Comparison of ENCODE assay signal across 25 cellular contexts in genomic region chr1:119387858-119388257, GRCh38. TPM values are rescaled to one million over a fixed set of nuclear protein-coding genes. Genes with fewer than 3 reads are reported as not detected.
DNase-seq lines count a peak whose midpoint lies in the region; ATAC-seq and TF ChIP-seq lines count a peak whose summit lies in the region.
"Had no signal": no experiment of that assay in that cellular context is flagged by ENCODE, and none has a peak within 500 bp of the region (broad histone marks: within the 10 kb centered on the region; RNA-seq: fewer than 3 reads in every experiment).

No MANE protein-coding gene starts in this region.

- peaks cover 2% of the 10 kb centered on the region for H3K27me3 Mint-ChIP-seq in neural progenitor cell (ENCODE audit: insufficient read depth, low read depth)

- intact Hi-C loops in PC-9 (cut with micrococcal nuclease; ENCODE audit: unreplicated experiment), result no loop called here

- H3K36me3 Mint-ChIP-seq in neural progenitor cell, result no peaks in the 10 kb centered on the region
- H3K36me3 Mint-ChIP-seq: IgD-negative memory B cell had no signal

- H3K27ac ChIP-seq in PC-9 (no peak overlapping the region), neural progenitor cell (no peak overlapping the region), Karpas-422 (ENCODE audit: low read length) (no peak overlapping the region)
- H3K27ac ChIP-seq: A549 had no signal

- CTCF ChIA-PET in PC-9 (lab: Charles Lee), result no interaction called here

- H4K20me1 ChIP-seq in PC-9 (ENCODE audit: insufficient read depth) (no peaks in the 10 kb centered on the region), neural progenitor cell (ENCODE audit: low read depth) (no peaks in the 10 kb centered on the region), Karpas-422 (ENCODE audit: insufficient read depth, low read depth, low read length) (no peaks in the 10 kb centered on the region)

- no peaks in the 10 kb centered on the region for H3K9me3 Mint-ChIP-seq in neural progenitor cell
- H3K9me3 Mint-ChIP-seq: IgD-negative memory B cell had no signal

- H3K4me1 ChIP-seq in PC-9 (replicated peaks; ENCODE audit: insufficient read depth) (peaks cover 19% of the 10 kb centered on the region), neural progenitor cell (peaks cover 10% of the 10 kb centered on the region), Karpas-422 (ENCODE audit: low read length) (no peaks in the 10 kb centered on the region)
- H3K4me1 ChIP-seq: A549 had no signal

- H2AFZ ChIP-seq in PC-9, result no peak overlapping the region
- H2AFZ ChIP-seq in neural progenitor cell (replicated peaks), result no peak overlapping the region
- H2AFZ ChIP-seq in Karpas-422 (ENCODE audit: low read length), result no peak overlapping the region

- H3K36me3 ChIP-seq in PC-9 (ENCODE audit: low read depth) (no peaks in the 10 kb centered on the region), neural progenitor cell (no peaks in the 10 kb centered on the region), Karpas-422 (ENCODE audit: insufficient read depth, low read length) (no peaks in the 10 kb centered on the region)

- peaks cover 9% of the 10 kb centered on the region for H3F3A ChIP-seq in PC-9 (ENCODE audit: insufficient read depth, low read depth)
- H3F3A ChIP-seq in neural progenitor cell (ENCODE audit: low read depth), result peaks cover 3% of the 10 kb centered on the region

- H3K27me3 ChIP-seq in PC-9 (ENCODE audit: insufficient read depth, low read depth) (peaks cover 11% of the 10 kb centered on the region; the same call in 1 of the 2 replicates), neural progenitor cell (no peaks in the 10 kb centered on the region), Karpas-422 (ENCODE audit: low read length) (no peaks in the 10 kb centered on the region)

- in situ Hi-C loops in G401 (cut with HindIII; ENCODE audit: low sequenced_read_pairs), result no loop called here

- TF ChIP-seq CTCF in PC-9 (conservative IDR thresholded peaks at IDR 0.05) (no peak), neural progenitor cell (IDR thresholded peaks at IDR 0.05) (no peak)

- H3K9ac ChIP-seq in neural progenitor cell, result no peak overlapping the region
- H3K9ac ChIP-seq in Karpas-422 (ENCODE audit: low read length), result no peak overlapping the region

- DNase-seq in ELF-1 (ENCODE audit: low read depth, low spot score) (peak; percentile 89), PC-9 (no peak), iPS DF 19.7 (ENCODE audit: low read depth, low spot score) (peak; percentile 47), neural progenitor cell (ENCODE audit: low spot score) (peak; percentile 11), DMS53 treated with DMSO at 0.1 percent for 48 hours (lab: John Stamatoyannopoulos, UW; ENCODE audit: unreplicated experiment) (no peak), Karpas-422 (no peak), G401 (ENCODE audit: low spot score) (no peak)
- DNase-seq: DMS53, EL, MV-4-11, NCI-H1417, NCI-H1694 treated with DMSO at 0.1 percent for 48 hours, NCI-H2081 treated with DMSO at 0.1 percent for 48 hours, NCI-H2171 treated with DMSO at 0.1 percent for 48 hours, NCI-H446, NCI-H526, PC-3, RPMI8226, SHP77 had no signal

- H3K79me2 ChIP-seq in PC-9 (ENCODE audit: low read depth), result no peaks in the 10 kb centered on the region
- no peaks in the 10 kb centered on the region for H3K79me2 ChIP-seq in neural progenitor cell (ENCODE audit: low read depth)
- no peaks in the 10 kb centered on the region for H3K79me2 ChIP-seq in Karpas-422 (ENCODE audit: low read length)

- H3K9me2 ChIP-seq in PC-9 (ENCODE audit: insufficient read depth) (no peaks in the 10 kb centered on the region), Karpas-422 (replicated peaks; ENCODE audit: insufficient read depth, low read length) (no peaks in the 10 kb centered on the region)

- H3K27ac Mint-ChIP-seq in neural progenitor cell, result no peak overlapping the region
- H3K27ac Mint-ChIP-seq: B cell, IgD-negative memory B cell had no signal

- POLR2A ChIA-PET in PC-9 (lab: Charles Lee; ENCODE audit: unreplicated experiment), result no interaction called here

- BruUV-seq in PC-9 (replicated peaks; lab: Mats Ljungman, UMichigan), result no TSS peak

- H3K9me3 ChIP-seq in PC-9 (ENCODE audit: insufficient read depth, low read depth) (no peaks in the 10 kb centered on the region), neural progenitor cell (ENCODE audit: low read depth) (no peaks in the 10 kb centered on the region), Karpas-422 (ENCODE audit: low read length) (no peaks in the 10 kb centered on the region)
- H3K9me3 ChIP-seq: A549 had no signal

- no peak for ATAC-seq in GM19452 (IDR thresholded peaks at IDR 0.05; ENCODE audit: unreplicated experiment)
- ATAC-seq: A549, HCT116, PC-3 had no signal

- no peak overlapping the region for H3K4me3 ChIP-seq in PC-9
- H3K4me3 ChIP-seq in neural progenitor cell, result no peak overlapping the region
- H3K4me3 ChIP-seq in Karpas-422 (ENCODE audit: low read length), result no peak overlapping the region
- H3K4me3 ChIP-seq: A549 had no signal

- no peaks in the 10 kb centered on the region for H3K4me1 Mint-ChIP-seq in neural progenitor cell
- H3K4me1 Mint-ChIP-seq: B cell, IgD-negative memory B cell had no signal

- H3K4me2 ChIP-seq in PC-9 (peak overlapping the region; percentile 15), neural progenitor cell (no peak overlapping the region), Karpas-422 (ENCODE audit: low read depth, low read length, poor library complexity, severe bottlenecking) (no peak overlapping the region)
- H3K4me2 ChIP-seq: A549 had no signal

- no peak overlapping the region for H3K4me3 Mint-ChIP-seq in neural progenitor cell
- H3K4me3 Mint-ChIP-seq: B cell, IgD-negative memory B cell had no signal

RNA-seq across cellular contexts. Expression of gene HAO2, which starts 19.3 kb away (rescaled TPM):
- total RNA-seq in PC-9 (2021) (not detected in 2 replicates), neural progenitor cell (ENCODE audit: low replicate concordance) (not detected in 2 replicates)
- not detected in 2 replicates for total RNA-seq in Karpas-422 (2014; rRNA removed; shearing (Covaris generic); ENCODE audit: low replicate concordance)
- not detected in 2 replicates for total RNA-seq in G401 (2014; rRNA removed; shearing (Covaris generic))
- total RNA-seq: B cell, M059J, PC-3 had no signal

RNA-seq across cellular contexts. Expression of gene HSD3B2, which starts 27.1 kb away (rescaled TPM):
- total RNA-seq in PC-9 (2021) (not detected in 2 replicates), neural progenitor cell (ENCODE audit: low replicate concordance) (not detected in 2 replicates)
- total RNA-seq in Karpas-422 (2014; rRNA removed; shearing (Covaris generic); ENCODE audit: low replicate concordance), result not detected in 2 replicates
- total RNA-seq in G401 (2014; rRNA removed; shearing (Covaris generic)), result not detected in 2 replicates
- total RNA-seq: B cell, M059J, PC-3 had no signal

Comparison
In these comparisons a context has a peak if more than half of its experiments do, and no peak if none do; other contexts are left out.
1. DNase-seq: peak in ELF-1 (single experiment), iPS DF 19.7 (single experiment) and neural progenitor cell (single experiment); none in PC-9 (0 of 2), DMS53 treated with DMSO at 0.1 percent for 48 hours (single experiment), Karpas-422 (single experiment) and G401 (single experiment).